Comparison of ENCODE assay signal across 17 cellular contexts in genomic region chr5:151016700-151017099, GRCh38. TPM values are rescaled to one million over a fixed set of nuclear protein-coding genes. Genes with fewer than 3 reads are reported as not detected.
DNase-seq lines count a peak whose midpoint lies in the region; TF ChIP-seq lines count a peak whose summit lies in the region.
"Had no signal": no experiment of that assay in that cellular context is flagged by ENCODE, and none has a peak within 500 bp of the region (broad histone marks: within the 10 kb centered on the region; RNA-seq: fewer than 3 reads in every experiment).

No MANE protein-coding gene starts in this region.

- peak overlapping the region in 1 of 8 donors; percentile 8 for H3K27ac Mint-ChIP-seq in CD8-positive, alpha-beta memory T cell
- H3K27ac Mint-ChIP-seq: activated CD4-positive, alpha-beta T cell treated with anti-CD3 and anti-CD28 coated beads, Interleukin-2, amount 10 ng/mL, durations not matched to agents 7 days and 5 days; activated naive CD4-positive, alpha-beta T cell treated with anti-CD3 and anti-CD28 coated beads, Interleukin-2, amount 50 U/mL, for 72 hours had no signal

- no peaks in the 10 kb centered on the region for H3K9me3 Mint-ChIP-seq in CD8-positive, alpha-beta memory T cell
- H3K9me3 Mint-ChIP-seq: activated CD4-positive, alpha-beta T cell treated with anti-CD3 and anti-CD28 coated beads, Interleukin-2, amount 10 ng/mL, durations not matched to agents 7 days and 5 days; activated naive CD4-positive, alpha-beta T cell treated with anti-CD3 and anti-CD28 coated beads, Interleukin-2, amount 50 U/mL, for 72 hours had no signal

- H3K9me3 ChIP-seq in CD8-positive, alpha-beta memory T cell (ENCODE audit: low read length), result no peaks in the 10 kb centered on the region
- no peaks in the 10 kb centered on the region for H3K9me3 ChIP-seq in left ventricle myocardium inferior (replicated peaks)
- H3K9me3 ChIP-seq: Caco-2, uterus had no signal

- TF ChIP-seq CTCF in left ventricle myocardium inferior (IDR thresholded peaks at IDR 0.05; ENCODE audit: borderline replicate concordance), result no peak

- H3K27me3 ChIP-seq in CD8-positive, alpha-beta memory T cell (ENCODE audit: insufficient read depth, low read length, poor library complexity, severe bottlenecking), result no peaks in the 10 kb centered on the region
- H3K27me3 ChIP-seq in left ventricle myocardium inferior (ENCODE audit: low read depth) (no peaks in the 10 kb centered on the region), H7 (ENCODE audit: control insufficient read depth, insufficient read depth, low read length) (peaks cover 10% of the 10 kb centered on the region)
- H3K27me3 ChIP-seq: hepatocyte, uterus had no signal

- peaks cover 10% of the 10 kb centered on the region for H3K4me1 ChIP-seq in CD8-positive, alpha-beta memory T cell (ENCODE audit: insufficient read depth, low read length)
- peaks cover 40% of the 10 kb centered on the region for H3K4me1 ChIP-seq in left ventricle myocardium inferior
- H3K4me1 ChIP-seq: uterus had no signal

- CTCF ChIA-PET in CD8-positive, alpha-beta memory T cell (lab: Charles Lee), result no interaction called here

- H3K4me1 Mint-ChIP-seq in CD8-positive, alpha-beta memory T cell, result peaks cover 16 to 31% (median 28%) of the 10 kb centered on the region in 3 donors

- no peak overlapping the region for H3K4me3 ChIP-seq in CD8-positive, alpha-beta memory T cell (ENCODE audit: low read length)
- H3K4me3 ChIP-seq in left ventricle myocardium inferior (no peak overlapping the region), H7 (ENCODE audit: insufficient read depth, low read depth, low read length) (no peak overlapping the region)
- H3K4me3 ChIP-seq: GM12878, hepatocyte, uterus had no signal

- H3K36me3 ChIP-seq in CD8-positive, alpha-beta memory T cell (ENCODE audit: insufficient read depth, low read length), result no peaks in the 10 kb centered on the region
- H3K36me3 ChIP-seq in left ventricle myocardium inferior (no peaks in the 10 kb centered on the region), H7 (replicated peaks; ENCODE audit: control insufficient read depth, insufficient read depth, low read length) (no peaks in the 10 kb centered on the region)
- H3K36me3 ChIP-seq: uterus had no signal

- intact Hi-C loops in left ventricle myocardium inferior (cut with micrococcal nuclease), result no loop called here
- intact Hi-C loops in posterior vena cava (cut with DNase I), result no loop called here

- no peak overlapping the region for H3K4me3 Mint-ChIP-seq in CD8-positive, alpha-beta memory T cell
- H3K4me3 Mint-ChIP-seq: activated CD4-positive, alpha-beta T cell treated with anti-CD3 and anti-CD28 coated beads, Interleukin-2, amount 10 ng/mL, durations not matched to agents 7 days and 5 days had no signal

- POLR2A ChIA-PET in CD8-positive, alpha-beta memory T cell (lab: Charles Lee), result no interaction called here

- H3K36me3 Mint-ChIP-seq in CD8-positive, alpha-beta memory T cell, result no peaks in the 10 kb centered on the region

- H3K27me3 Mint-ChIP-seq in CD8-positive, alpha-beta memory T cell, result peaks cover 1 to 2% of the 10 kb centered on the region in 2 donors

- DNase-seq in CD8-positive, alpha-beta memory T cell, result no peak
- DNase-seq in SIG-M5 (lab: John Stamatoyannopoulos, UW) (peak; percentile 41), left ventricle myocardium inferior (peak; percentile 43), posterior vena cava (ENCODE audit: low spot score) (peak; percentile 87), NCI-H1694 treated with DMSO at 0.1 percent for 48 hours (lab: John Stamatoyannopoulos, UW) (no peak), H7 (no peak)
- no peak for DNase-seq in activated naive CD4-positive, alpha-beta T cell treated with Interleukin-2 at 50 U/mL for 16 hours
- DNase-seq in stimulated activated naive CD4-positive, alpha-beta T cell treated with Interleukin-2 at 50 U/mL for 16 hours (lab: John Stamatoyannopoulos, UW), result no peak
- DNase-seq: activated CD4-positive, alpha-beta T cell treated with anti-CD3 and anti-CD28 coated beads, Interleukin-2, amount 10 ng/mL, durations not matched to agents 7 days and 5 days; Caco-2; NCI-H1417 treated with DMSO at 0.1 percent for 48 hours; NCI-H446 treated with DMSO at 0.1 percent for 48 hours; stimulated activated naive CD4-positive, alpha-beta T cell; uterus had no signal

- H3K27ac ChIP-seq in CD8-positive, alpha-beta memory T cell (ENCODE audit: low read depth, low read length), result peak overlapping the region; percentile 68
- H3K27ac ChIP-seq in left ventricle myocardium inferior (replicated peaks), result peak overlapping the region; percentile 37
- H3K27ac ChIP-seq: hepatocyte, uterus had no signal

RNA-seq across cellular contexts. Expression of gene GPX3, which starts 3.7 kb away (rescaled TPM):
- total RNA-seq in CD8-positive, alpha-beta memory T cell, result not detected
- 0.63 TPM for polyA plus RNA-seq in CD8-positive, alpha-beta memory T cell
- 744 TPM for total RNA-seq in left ventricle myocardium inferior
- 1,000 to 10,000 TPM in 1 of 2 donors, 100 to 1,000 TPM in 1; 993 to 1,026 TPM for total RNA-seq in posterior vena cava
- total RNA-seq in H7 (2014; rRNA removed; shearing (Covaris generic)), result 22.4 and 39.8 TPM in 2 replicates
- total RNA-seq: activated CD4-positive, alpha-beta T cell treated with anti-CD3 and anti-CD28 coated beads, Interleukin-2, amount 10 ng/mL, durations not matched to agents 7 days and 5 days had no signal

Comparison
In these comparisons a context has a peak if more than half of its experiments do, and no peak if none do; other contexts are left out.
1. DNase-seq: peak in SIG-M5 (single experiment), left ventricle myocardium inferior (single experiment) and posterior vena cava (single experiment); none in CD8-positive, alpha-beta memory T cell (0 of 5), NCI-H1694 treated with DMSO at 0.1 percent for 48 hours (single experiment), activated naive CD4-positive, alpha-beta T cell treated with Interleukin-2 at 50 U/mL for 16 hours (single experiment), H7 (single experiment) and stimulated activated naive CD4-positive, alpha-beta T cell treated with Interleukin-2 at 50 U/mL for 16 hours (single experiment).
2. RNA of gene GPX3, which starts 3.7 kb away (total RNA-seq): 993 to 1,026 TPM in posterior vena cava, 744 TPM in left ventricle myocardium inferior (single experiment) and 22.4 to 39.8 TPM in H7; not detected in CD8-positive, alpha-beta memory T cell; every median in the first group is over 10 times any median in the second.